Comparison of ENCODE assay signal across 12 cellular contexts in genomic region chr11:126483796-126484195, GRCh38.
"Had no signal": no experiment of that assay in that cellular context is flagged by ENCODE, and none has a peak within 500 bp of the region (broad histone marks: within the 10 kb centered on the region; RNA-seq: fewer than 3 reads in every experiment).

No MANE protein-coding gene starts in this region.

- H3K36me3 Mint-ChIP-seq: naive thymus-derived CD4-positive, alpha-beta T cell had no signal

- H3K27ac ChIP-seq: hepatocyte, upper lobe of left lung had no signal

- H3K27ac Mint-ChIP-seq: activated naive CD4-positive, alpha-beta T cell treated with anti-CD3 and anti-CD28 coated beads for 36 hours; stimulated activated naive CD8-positive, alpha-beta T cell treated with anti-CD3 and anti-CD28 coated beads, Interleukin-15, Interleukin-2, amounts not matched to agents 100 ng/mL and 50 ng/mL, for 24 hours had no signal

- H3K9me3 Mint-ChIP-seq: activated naive CD4-positive, alpha-beta T cell treated with anti-CD3 and anti-CD28 coated beads for 36 hours; naive thymus-derived CD4-positive, alpha-beta T cell; stimulated activated naive CD8-positive, alpha-beta T cell treated with anti-CD3 and anti-CD28 coated beads, Interleukin-15, Interleukin-2, amounts not matched to agents 100 ng/mL and 50 ng/mL, for 24 hours had no signal

- DNase-seq: activated naive CD4-positive, alpha-beta T cell treated with anti-CD3 and anti-CD28 coated beads for 36 hours; caudate nucleus; naive thymus-derived CD4-positive, alpha-beta T cell; retina; small intestine; stimulated activated CD4-positive, alpha-beta T cell treated with anti-CD3 and anti-CD28 coated beads, Interleukin-4, amount 100 ng/mL, for 4 hours; upper lobe of left lung had no signal

- H3K4me2 ChIP-seq: hepatocyte had no signal

- ATAC-seq: activated CD4-positive, CD25-positive, alpha-beta regulatory T cell treated with anti-CD3 and anti-CD28 coated beads, Interleukin-2, amount 50 U/mL, for 24 hours; left lobe of liver; mucosa of descending colon; naive thymus-derived CD4-positive, alpha-beta T cell had no signal

- H3K79me2 ChIP-seq: hepatocyte had no signal

- H3K27me3 Mint-ChIP-seq: stimulated activated naive CD8-positive, alpha-beta T cell treated with anti-CD3 and anti-CD28 coated beads, Interleukin-15, Interleukin-2, amounts not matched to agents 100 ng/mL and 50 ng/mL, for 24 hours had no signal

- H3K4me3 Mint-ChIP-seq: activated naive CD4-positive, alpha-beta T cell treated with anti-CD3 and anti-CD28 coated beads for 36 hours; naive thymus-derived CD4-positive, alpha-beta T cell; stimulated activated naive CD8-positive, alpha-beta T cell treated with anti-CD3 and anti-CD28 coated beads, Interleukin-15, Interleukin-2, amounts not matched to agents 100 ng/mL and 50 ng/mL, for 24 hours had no signal

- H2AFZ ChIP-seq: hepatocyte had no signal

- H3K36me3 ChIP-seq: upper lobe of left lung had no signal

- H3K4me3 ChIP-seq: hepatocyte, mucosa of descending colon, upper lobe of left lung had no signal

- H3K27me3 ChIP-seq: hepatocyte, upper lobe of left lung had no signal

- H3K9me3 ChIP-seq: mucosa of descending colon, upper lobe of left lung had no signal
